ENCODE assay signal across 21 cellular contexts in the genomic region with DNA sequence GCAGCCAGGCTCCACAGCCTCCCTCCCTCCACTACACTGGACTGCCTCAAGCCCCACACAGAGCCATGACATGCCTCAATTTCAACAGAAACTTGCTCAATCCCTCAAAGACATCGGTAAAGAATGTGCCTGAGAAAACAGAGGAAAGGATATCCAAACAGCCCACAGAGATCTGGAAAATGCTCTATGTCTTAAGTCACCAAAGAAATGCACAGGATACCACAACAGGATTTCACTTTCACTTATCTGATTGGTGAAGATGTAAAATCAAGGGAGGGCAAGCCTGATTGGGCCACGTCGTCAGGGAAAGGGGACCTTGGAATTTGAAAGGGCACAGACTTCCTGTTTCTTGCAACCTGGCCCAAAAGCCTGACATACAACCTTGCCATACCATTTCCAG. TPM values are rescaled to one million over a fixed set of nuclear protein-coding genes. Genes with fewer than 3 reads are reported as not detected.
DNase-seq lines count a peak whose midpoint lies in the region; ATAC-seq and TF ChIP-seq lines count a peak whose summit lies in the region.
"Had no signal": no experiment of that assay in that cellular context is flagged by ENCODE, and none has a peak within 500 bp of the region (broad histone marks: within the 10 kb centered on the region; RNA-seq: fewer than 3 reads in every experiment).

No MANE protein-coding gene starts in this region.

- H3K79me2 ChIP-seq in GM23338 (replicated peaks; ENCODE audit: insufficient read depth) = peaks cover 10% of the 10 kb centered on the region

- DNase-seq in ACHN (peak; percentile 53), GM23338 (ENCODE audit: low spot score) (peak; percentile 67), adipocyte (ENCODE audit: low read depth) (peak; percentile 68), fibroblast of pulmonary artery (ENCODE audit: low read depth) (peak; percentile 48), superior temporal gyrus (ENCODE audit: extremely low spot score) (no peak), DMS114 treated with DMSO at 0.1 percent for 48 hours (lab: John Stamatoyannopoulos, UW; ENCODE audit: unreplicated experiment) (no peak), NAMALWA (ENCODE audit: low spot score) (no peak), foreskin melanocyte (no peak)
- DNase-seq: activated CD4-positive, alpha-beta T cell treated with anti-CD3 and anti-CD28 coated beads, Interleukin-2, amount 50 U/mL, for 4 hours; activated naive CD8-positive, alpha-beta T cell treated with anti-CD3 and anti-CD28 coated beads for 36 hours; activated T-cell treated with anti-CD3 and anti-CD28 coated beads, Interleukin-2, amount 50 U/mL, for 24 hours; Caco-2; colonic mucosa; left cardiac atrium; MV-4-11; NCI-H2081; NCI-H524 treated with DMSO at 0.1 percent for 48 hours; upper lobe of left lung had no signal

- no peaks in the 10 kb centered on the region for H3F3A ChIP-seq in GM23338 (replicated peaks; ENCODE audit: low read depth)

- H3K4me1 Mint-ChIP-seq in GM23338 = peaks cover 21% of the 10 kb centered on the region
- H3K4me1 Mint-ChIP-seq: activated naive CD8-positive, alpha-beta T cell treated with anti-CD3 and anti-CD28 coated beads for 36 hours; stimulated activated memory B cell treated with anti-CD40 and anti-IgM and Interleukin-4, amounts not matched to agents 10 μg/mL and 1 μg/mL and 100 μg/mL, for 72 hours had no signal

- peak overlapping the region; percentile 42 for H3K9ac ChIP-seq in adipocyte (ENCODE audit: low read length)

- in situ Hi-C loops in ACHN (cut with HindIII; ENCODE audit: low pct_ligation_motif_present, low pct_unique_long_range_greater_than_20kb, low sequenced_read_pairs) = no loop called here

- H4K20me1 ChIP-seq in GM23338 (replicated peaks; ENCODE audit: insufficient read depth) = 0 out of 2 replicates have a peak, but pooled peaks cover 8% of the 10 kb centered on the region

- no peak for TF ChIP-seq CTCF in GM23338 (conservative IDR thresholded peaks at IDR 0.05; ENCODE audit: low read depth in 2 of 2)
- TF ChIP-seq CTCF in fibroblast of pulmonary artery (IDR thresholded peaks at IDR 0.05; ENCODE audit: low read length, missing control alignments) = no peak

- 0 out of 2 replicates have a peak overlapping the region, but pooled peaks have one; percentile 0 for H3K4me2 ChIP-seq in GM23338

- no peak overlapping the region for H2AFZ ChIP-seq in GM23338

- no peaks in the 10 kb centered on the region for H3K36me3 ChIP-seq in GM23338 (ENCODE audit: insufficient read depth)
- H3K36me3 ChIP-seq in adipocyte (ENCODE audit: control insufficient read depth, insufficient read depth, low read length, severe bottlenecking) = no peaks in the 10 kb centered on the region
- H3K36me3 ChIP-seq: colonic mucosa, upper lobe of left lung had no signal

- no peaks in the 10 kb centered on the region for H3K9me2 ChIP-seq in GM23338 (ENCODE audit: insufficient read depth)

- H3K27me3 ChIP-seq in GM23338 (ENCODE audit: insufficient read depth) = no peaks in the 10 kb centered on the region
- no peaks in the 10 kb centered on the region for H3K27me3 ChIP-seq in adipocyte (replicated peaks; ENCODE audit: control insufficient read depth, insufficient read depth, low read length)
- H3K27me3 ChIP-seq: colonic mucosa, upper lobe of left lung had no signal

- no peak overlapping the region; the same call in 2 of the 3 replicates for H3K4me3 Mint-ChIP-seq in GM23338
- H3K4me3 Mint-ChIP-seq: activated naive CD8-positive, alpha-beta T cell treated with anti-CD3 and anti-CD28 coated beads for 36 hours; activated T-cell treated with anti-CD3 and anti-CD28 coated beads, Interleukin-2, amount 50 U/mL, for 24 hours; stimulated activated memory B cell treated with anti-CD40 and anti-IgM and Interleukin-4, amounts not matched to agents 10 μg/mL and 1 μg/mL and 100 μg/mL, for 72 hours had no signal

- peaks cover 3% of the 10 kb centered on the region for H3K27me3 Mint-ChIP-seq in GM23338 (ENCODE audit: insufficient read depth, low read depth, poor library complexity)

- H3K4me1 ChIP-seq in GM23338 (ENCODE audit: insufficient read depth) (peaks cover 12% of the 10 kb centered on the region), adipocyte (ENCODE audit: control insufficient read depth, insufficient read depth, low read length) (peaks cover 22% of the 10 kb centered on the region)
- H3K4me1 ChIP-seq: Caco-2, colonic mucosa, upper lobe of left lung had no signal

- ATAC-seq in GM23338 = peak; percentile 53; the same call in 2 of the 3 replicates
- ATAC-seq: left cardiac atrium; stimulated activated memory B cell treated with anti-CD40 and anti-IgM and Interleukin-4, amounts not matched to agents 10 μg/mL and 1 μg/mL and 100 μg/mL, for 72 hours had no signal

- H3K4me3 ChIP-seq in GM23338 (no peak overlapping the region), adipocyte (ENCODE audit: low read length) (peak overlapping the region; percentile 66), fibroblast of pulmonary artery (replicated peaks; ENCODE audit: low read depth, low read length) (no peak overlapping the region)
- H3K4me3 ChIP-seq: colonic mucosa, skin epidermis, upper lobe of left lung had no signal

- H3K27ac Mint-ChIP-seq in GM23338 = peak overlapping the region; percentile 54; the same call in 1 of the 2 replicates
- H3K27ac Mint-ChIP-seq: activated naive CD8-positive, alpha-beta T cell treated with anti-CD3 and anti-CD28 coated beads for 36 hours; activated T-cell treated with anti-CD3 and anti-CD28 coated beads, Interleukin-2, amount 50 U/mL, for 24 hours; stimulated activated memory B cell treated with anti-CD40 and anti-IgM and Interleukin-4, amounts not matched to agents 10 μg/mL and 1 μg/mL and 100 μg/mL, for 72 hours had no signal

- H3K27ac ChIP-seq in GM23338 (ENCODE audit: low read depth) = no peak overlapping the region
- H3K27ac ChIP-seq: colonic mucosa, skin epidermis, upper lobe of left lung had no signal

- H3K9me3 ChIP-seq in adipocyte (ENCODE audit: control insufficient read depth, low read length) = no peaks in the 10 kb centered on the region
- H3K9me3 ChIP-seq: Caco-2, colonic mucosa, upper lobe of left lung had no signal

- no peaks in the 10 kb centered on the region for H3K9me3 Mint-ChIP-seq in GM23338
- H3K9me3 Mint-ChIP-seq: activated naive CD8-positive, alpha-beta T cell treated with anti-CD3 and anti-CD28 coated beads for 36 hours had no signal

- peaks cover 9% of the 10 kb centered on the region; the same call in 1 of the 3 replicates for H3K36me3 Mint-ChIP-seq in GM23338 (ENCODE audit: low read depth)
- H3K36me3 Mint-ChIP-seq: activated naive CD8-positive, alpha-beta T cell treated with anti-CD3 and anti-CD28 coated beads for 36 hours; stimulated activated memory B cell treated with anti-CD40 and anti-IgM and Interleukin-4, amounts not matched to agents 10 μg/mL and 1 μg/mL and 100 μg/mL, for 72 hours had no signal

TF ChIP-seq in GM23338, 12 proteins besides CTCF, POLR2A, EP300 and RAD21:
- no peak for TF ChIP-seq EZH2phosphoT487 (IDR thresholded peaks at IDR 0.05; ENCODE audit: unreplicated experiment)
- TF ChIP-seq, protein P1, sequence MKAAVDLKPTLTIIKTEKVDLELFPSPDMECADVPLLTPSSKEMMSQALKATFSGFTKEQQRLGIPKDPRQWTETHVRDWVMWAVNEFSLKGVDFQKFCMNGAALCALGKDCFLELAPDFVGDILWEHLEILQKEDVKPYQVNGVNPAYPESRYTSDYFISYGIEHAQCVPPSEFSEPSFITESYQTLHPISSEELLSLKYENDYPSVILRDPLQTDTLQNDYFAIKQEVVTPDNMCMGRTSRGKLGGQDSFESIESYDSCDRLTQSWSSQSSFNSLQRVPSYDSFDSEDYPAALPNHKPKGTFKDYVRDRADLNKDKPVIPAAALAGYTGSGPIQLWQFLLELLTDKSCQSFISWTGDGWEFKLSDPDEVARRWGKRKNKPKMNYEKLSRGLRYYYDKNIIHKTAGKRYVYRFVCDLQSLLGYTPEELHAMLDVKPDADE (IDR thresholded peaks at IDR 0.05) = no peak
- TF ChIP-seq ZNF331 (CRISPR knock-in tag; IDR thresholded peaks at IDR 0.05; ENCODE audit: low read depth) = no peak
- TF ChIP-seq EZH2 (IDR thresholded peaks at IDR 0.05; ENCODE audit: low read depth, unreplicated experiment) = no peak
- no peak for TF ChIP-seq CREB1 (CRISPR knock-in tag; IDR thresholded peaks at IDR 0.05; ENCODE audit: low read depth)
- no peak for TF ChIP-seq JUNB (IDR thresholded peaks at IDR 0.05; ENCODE audit: unreplicated experiment)

RNA-seq across cellular contexts. Expression of a gene that starts 14.2 kb away (rescaled TPM):
- 17.8 and 20.3 TPM in 2 replicates for total RNA-seq in GM23338 (2014; rRNA removed; shearing (Covaris generic))
- 6.8 and 7.4 TPM in 2 replicates for polyA plus RNA-seq in GM23338 (2016; fragmentation: Nextera tagmentation; extraction: Ambion mirVana)
- total RNA-seq: Caco-2, SK-MEL-5 had no signal

Comparison
In these comparisons a context has a peak if more than half of its experiments do, and no peak if none do; other contexts are left out.
1. DNase-seq: peak in ACHN (single experiment), GM23338 (single experiment), adipocyte (single experiment) and fibroblast of pulmonary artery (single experiment); none in superior temporal gyrus (single experiment), DMS114 treated with DMSO at 0.1 percent for 48 hours (single experiment), NAMALWA (single experiment) and foreskin melanocyte (single experiment).